Comparison of ENCODE assay signal across 20 cellular contexts in the genomic region with DNA sequence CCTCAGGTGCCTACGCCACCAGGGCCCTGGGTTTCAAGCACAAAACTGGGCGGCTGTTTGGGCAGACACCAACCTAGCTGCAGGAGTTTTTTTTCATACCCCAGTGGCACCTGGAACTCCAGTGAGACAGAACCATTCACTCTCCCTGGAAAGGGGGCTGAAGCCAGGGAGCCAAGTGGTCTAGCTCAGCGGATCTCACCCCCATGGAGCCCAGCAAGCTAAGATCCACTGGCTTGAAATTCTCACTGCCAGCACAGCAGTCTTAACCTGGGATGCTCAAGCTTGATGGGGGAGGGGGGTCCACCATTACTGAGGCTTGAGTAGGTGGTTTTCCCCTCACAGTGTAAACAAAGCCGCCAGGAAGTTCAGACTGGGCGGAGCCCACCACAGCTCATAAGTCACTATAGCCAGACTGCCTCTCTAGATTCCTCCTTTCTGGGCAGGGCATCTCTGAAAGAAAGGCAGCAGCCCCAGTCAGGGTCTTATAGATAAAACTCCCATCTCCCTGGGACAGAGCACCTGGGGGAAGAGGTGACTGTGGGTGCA. TPM values are rescaled to one million over a fixed set of nuclear protein-coding genes. Genes with fewer than 3 reads are reported as not detected.
"Had no signal": no experiment of that assay in that cellular context is flagged by ENCODE, and none has a peak within 500 bp of the region (broad histone marks: within the 10 kb centered on the region; RNA-seq: fewer than 3 reads in every experiment).

No MANE protein-coding gene starts in this region.

RNA-seq across cellular contexts. Expression of a gene that starts 4.4 kb away (rescaled TPM):
- total RNA-seq: activated naive CD8-positive, alpha-beta T cell treated with anti-CD3 and anti-CD28 coated beads, Interleukin-2, amount 10 ng/mL, durations not matched to agents 7 days and 5 days; activated T-cell treated with anti-CD3 and anti-CD28 coated beads, Interleukin-2, amount 50 U/mL, for 72 hours; ascending aorta; chondrocyte; fibroblast of lung; fibroblast of villous mesenchyme; gastroesophageal sphincter; hepatocyte; left lung; lower lobe of right lung; mononuclear cell; natural killer cell treated with Interleukin-12 subunit alpha and Interleukin-12 subunit beta and Interleukin-15 and Interleukin-18, amount 100 ng/mL, for 72 hours; osteocyte; posterior vena cava; spleen; suprapubic skin; T-helper 1 cell treated with Interleukin-12 subunit alpha and Interleukin-12 subunit beta and Interleukin-4 antibody, amounts not matched to agents 30 ng/mL and 1 ng/mL, for 36 hours; upper lobe of right lung had no signal
- polyA plus RNA-seq: esophagus, fibroblast of lung, hepatocyte, immature natural killer cell, spleen had no signal
